Comparison of ENCODE assay signal across 8 cellular contexts in genomic region chr11:134036484-134037092, GRCh38. TPM values are rescaled to one million over a fixed set of nuclear protein-coding genes. Genes with fewer than 3 reads are reported as not detected.
DNase-seq lines count a peak whose midpoint lies in the region; ATAC-seq, FAIRE-seq and TF ChIP-seq lines count a peak whose summit lies in the region.

No MANE protein-coding gene starts in this region.

- TF ChIP-seq POLR2A in A549 (IDR thresholded peaks at IDR 0.05; ENCODE audit: low read length): no peak

- H3K27ac ChIP-seq in A549 (peak overlapping the region; percentile 70 to 83; a peak in 5 of 6 replicates), KMS-11 (no peak overlapping the region), cingulate gyrus (ENCODE audit: low read depth, low read length) (peak overlapping the region; percentile 88)

- H2AFZ ChIP-seq in KMS-11 (ENCODE audit: low read depth): peak overlapping the region; percentile 79; the same call in 1 of the 2 replicates

- H4K20me1 ChIP-seq in KMS-11 (ENCODE audit: insufficient read depth): no peaks in the 10 kb centered on the region

- TF ChIP-seq CTCF in A549 (IDR thresholded peaks at IDR 0.05): no peak
- TF ChIP-seq CTCF in KMS-11 (conservative IDR thresholded peaks at IDR 0.05; ENCODE audit: low read depth, low read length): no peak
- no peak for TF ChIP-seq CTCF in GM10266 (IDR thresholded peaks at IDR 0.05; ENCODE audit: control insufficient read depth, insufficient read depth, low read depth, missing control alignments)

- H3K27me3 ChIP-seq in KMS-11 (ENCODE audit: insufficient read depth, low read depth) (no peaks in the 10 kb centered on the region), mucosa of stomach (ENCODE audit: control insufficient read depth, insufficient read depth, low read length) (peaks cover 23% of the 10 kb centered on the region)

- TF ChIP-seq EP300 in A549 (IDR thresholded peaks at IDR 0.05): no peak

- H3K36me3 ChIP-seq in KMS-11 (ENCODE audit: insufficient read depth) (no peaks in the 10 kb centered on the region), mucosa of stomach (ENCODE audit: control insufficient read depth, insufficient read depth, low read length) (no peaks in the 10 kb centered on the region)

- peak overlapping the region; percentile 65 for H3K4me2 ChIP-seq in A549
- peak overlapping the region; percentile 24; the same call in 1 of the 2 replicates for H3K4me2 ChIP-seq in KMS-11

- H3K79me2 ChIP-seq in KMS-11 (ENCODE audit: insufficient read depth, low read depth): no peaks in the 10 kb centered on the region

- TF ChIP-seq RAD21 in A549 (conservative IDR thresholded peaks at IDR 0.05 in 1 of 2, IDR thresholded peaks at IDR 0.05 in 1 of 2): no peak

- H3K4me1 ChIP-seq in A549: no peaks in the 10 kb centered on the region
- peaks cover 22% of the 10 kb centered on the region for H3K4me1 ChIP-seq in KMS-11 (ENCODE audit: low read depth, poor library complexity, severe bottlenecking)
- peaks cover 49% of the 10 kb centered on the region for H3K4me1 ChIP-seq in mucosa of stomach (ENCODE audit: control insufficient read depth, insufficient read depth, low read length)

- DNase-seq in A549 (ENCODE audit: low read depth in 1 of 2, low spot score in 1 of 2) (no peak), HUDEP-2 (lab: John Stamatoyannopoulos, UW; ENCODE audit: unreplicated experiment in 76 of 76) (no peak), GM10266 (ENCODE audit: extremely low spot score) (no peak)

- H3K9me3 ChIP-seq in A549 (no peaks in the 10 kb centered on the region), mucosa of stomach (ENCODE audit: control insufficient read depth, low read length) (no peaks in the 10 kb centered on the region)

- ATAC-seq in A549 (no peak), HG03565 (IDR thresholded peaks at IDR 0.05; ENCODE audit: unreplicated experiment) (no peak), HG02970 (IDR thresholded peaks at IDR 0.05; ENCODE audit: low FRiP score, unreplicated experiment) (no peak)

- POLR2A ChIA-PET in A549 (lab: Yijun Ruan, JAX): no interaction called here

- FAIRE-seq in A549 (lab: Jason Lieb, UNC): no peak

- H3K9ac ChIP-seq in KMS-11 (no peak overlapping the region), mucosa of stomach (ENCODE audit: low read length) (peak overlapping the region; percentile 64)

- CTCF ChIA-PET in A549 (lab: Yijun Ruan, JAX): interaction anchor here (1.0 kb wide), 1 partner anchor 14 kb away, joined by 4 read pairs; no protein-coding TSS in a partner anchor

- H3K4me3 ChIP-seq in A549: peak overlapping the region; percentile 51
- no peak overlapping the region for H3K4me3 ChIP-seq in KMS-11 (IDR thresholded peaks at IDR 0.05; ENCODE audit: insufficient read depth, low read depth, low read length)
- H3K4me3 ChIP-seq in mucosa of stomach (ENCODE audit: low read length): peak overlapping the region; percentile 18

- WGBS in A549 (ENCODE audit: missing lambda C conversion rate): 70% methylated on average over 22 of the region's 37 CpGs

TF ChIP-seq in A549, 52 proteins besides CTCF, POLR2A, EP300 and RAD21:
- TF ChIP-seq KDM5A (IDR thresholded peaks at IDR 0.05) (no peak), RFX5 (IDR thresholded peaks at IDR 0.05) (no peak), TP53 (CRISPR knock-in tag; IDR thresholded peaks at IDR 0.05) (no peak), NR3C1 (IDR thresholded peaks at IDR 0.05) (no peak), POLR2AphosphoS2 (conservative IDR thresholded peaks at IDR 0.05; ENCODE audit: low read length) (no peak), CEBPB (IDR thresholded peaks at IDR 0.05) (no peak), HES2 (IDR thresholded peaks at IDR 0.05) (no peak), HDAC2 (IDR thresholded peaks at IDR 0.05) (no peak), CBX8 (IDR thresholded peaks at IDR 0.05) (no peak)

RNA-seq across cellular contexts. Expression of gene JAM3, which starts 32.3 kb away (rescaled TPM):
- polyA plus RNA-seq in A549 (2011; rRNA removed): 2.6 and 5.2 TPM in 2 replicates
- 1.9 and 2.2 TPM in 2 replicates for polyA plus RNA-seq in A549 (2012; cell fraction: cytosol; rRNA removed)
- 1.5 and 2.4 TPM in 2 replicates for polyA plus RNA-seq in A549 (2012; cell fraction: nucleus; rRNA removed)
- polyA plus RNA-seq in A549 (2017; fragmentation: RNase III; extraction: RNeasy Plus Mini Kit Qiagen cat#74134 plus additional on column Dnase treatment): 4.0 to 4.6 TPM (median 4.1 TPM) in 3 replicates
- 1.5 and 1.8 TPM in 2 replicates for polyA minus RNA-seq in A549 (2011; rRNA and poly(A)+ RNA removed)
